ENCODE assay signal across 8 cellular contexts in genomic region chr19:44753932-44754742, GRCh38. TPM values are rescaled to one million over a fixed set of nuclear protein-coding genes. Genes with fewer than 3 reads are reported as not detected.
DNase-seq lines count a peak whose midpoint lies in the region; TF ChIP-seq lines count a peak whose summit lies in the region.

No MANE protein-coding gene starts in this region.

- H3K4me3 Mint-ChIP-seq in dendritic cell treated with granulocyte-macrophage colony-stimulating factor and Interleukin-4, amounts not matched to agents 40 ng/mL and 50 ng/mL, for 4 days: peak overlapping the region; percentile 97

- peaks cover 100% of the 10 kb centered on the region for H3K36me3 Mint-ChIP-seq in dendritic cell treated with granulocyte-macrophage colony-stimulating factor and Interleukin-4, amounts not matched to agents 40 ng/mL and 50 ng/mL, for 4 days (ENCODE audit: low read depth)

- no peaks in the 10 kb centered on the region for H3K27me3 Mint-ChIP-seq in dendritic cell treated with granulocyte-macrophage colony-stimulating factor and Interleukin-4, amounts not matched to agents 40 ng/mL and 50 ng/mL, for 4 days

- DNase-seq in AG09309 (ENCODE audit: low read depth): peak; percentile 61
- peak; percentile 79 for DNase-seq in GM19240 (ENCODE audit: insufficient read length, low spot score)
- peak; percentile 65 for DNase-seq in NAMALWA (ENCODE audit: low spot score)
- peak; percentile 78 to 83 for DNase-seq in activated CD4-positive, alpha-beta T cell treated with anti-CD3 and anti-CD28 coated beads for 4 hours
- peak; percentile 88 to 98 for DNase-seq in lower leg skin (ENCODE audit: low spot score in 2 of 2)
- peak; percentile 75 to 91 (median 75) for DNase-seq in stimulated activated CD4-positive, alpha-beta T cell treated with anti-CD3 and anti-CD28 coated beads, TNF-alpha, amount 100 ng/mL, for 48 hours (ENCODE audit: low read depth in 3 of 3)
- no peak for DNase-seq in G401 (ENCODE audit: low spot score)

- H3K9me3 Mint-ChIP-seq in dendritic cell treated with granulocyte-macrophage colony-stimulating factor and Interleukin-4, amounts not matched to agents 40 ng/mL and 50 ng/mL, for 4 days: no peaks in the 10 kb centered on the region

- in situ Hi-C loops in G401 (cut with HindIII; ENCODE audit: low sequenced_read_pairs): no loop called here

- intact Hi-C loops in dendritic cell treated with granulocyte-macrophage colony-stimulating factor and Interleukin-4, amounts not matched to agents 40 ng/mL and 50 ng/mL, for 4 days (cut with micrococcal nuclease): loop anchor here (2.0 kb wide), 1 partner anchor 15 kb away; no protein-coding TSS in a partner anchor
- intact Hi-C loops in lower leg skin (cut with DNase I; ENCODE audit: low total_unique reads): no loop called here

- TF ChIP-seq CTCF in AG09309 (IDR thresholded peaks at IDR 0.05; ENCODE audit: control insufficient read depth, insufficient read depth, low read depth, low read length, missing control alignments) (no peak), lower leg skin (IDR thresholded peaks at IDR 0.05) (no peak)

- H3K4me3 ChIP-seq in AG09309 (ENCODE audit: control insufficient read depth, low read depth, low read length): peak overlapping the region; percentile 31
- no peak overlapping the region for H3K4me3 ChIP-seq in lower leg skin (ENCODE audit: low read depth, poor library complexity, severe bottlenecking)

- WGBS in lower leg skin, 2 donors: 1 to 2% methylated on average over 21 to 32 of the region's 33 CpGs

- peaks cover 65% of the 10 kb centered on the region for H3K4me1 Mint-ChIP-seq in dendritic cell treated with granulocyte-macrophage colony-stimulating factor and Interleukin-4, amounts not matched to agents 40 ng/mL and 50 ng/mL, for 4 days (ENCODE audit: low read depth)

- TF ChIP-seq POLR2A in lower leg skin (IDR thresholded peaks at IDR 0.05): no peak

- H3K27ac Mint-ChIP-seq in dendritic cell treated with granulocyte-macrophage colony-stimulating factor and Interleukin-4, amounts not matched to agents 40 ng/mL and 50 ng/mL, for 4 days: peak overlapping the region; percentile 97

RNA-seq across cellular contexts. Expression of gene BCL3, which starts 5.6 kb away (rescaled TPM):
- total RNA-seq in lower leg skin: 10 to 100 TPM; 17.1 to 27.3 (median 19.0) TPM
- 6.6 and 9.1 TPM in 2 replicates for total RNA-seq in G401 (2014; rRNA removed; shearing (Covaris generic))

RNA-seq across cellular contexts. Expression of gene CBLC, which starts 23.6 kb away (rescaled TPM):
- 10 to 100 TPM; 64.3 to 87.0 (median 75.6) TPM for total RNA-seq in lower leg skin
- not detected in 2 replicates for total RNA-seq in G401 (2014; rRNA removed; shearing (Covaris generic))

RNA-seq across cellular contexts. Expression of gene BCAM, which starts 54.8 kb away (rescaled TPM):
- total RNA-seq in lower leg skin: 10 to 100 TPM; 32.3 to 73.5 (median 58.0) TPM
- total RNA-seq in G401 (2014; rRNA removed; shearing (Covaris generic)): 28.5 and 28.9 TPM in 2 replicates

RNA-seq across cellular contexts. Expression of gene CEACAM16, which starts 55.2 kb away (rescaled TPM):
- total RNA-seq in lower leg skin: not detected
- not detected in 2 replicates for total RNA-seq in G401 (2014; rRNA removed; shearing (Covaris generic))

Comparison
In these comparisons a context has a peak if more than half of its experiments do, and no peak if none do; other contexts are left out.
1. RNA of gene CBLC, which starts 23.6 kb away (total RNA-seq): 64.3 to 87.0 TPM in lower leg skin; not detected in G401; every median in the first group is over 10 times any median in the second.